Comparison of ENCODE assay signal across 8 cellular contexts in the genomic region with DNA sequence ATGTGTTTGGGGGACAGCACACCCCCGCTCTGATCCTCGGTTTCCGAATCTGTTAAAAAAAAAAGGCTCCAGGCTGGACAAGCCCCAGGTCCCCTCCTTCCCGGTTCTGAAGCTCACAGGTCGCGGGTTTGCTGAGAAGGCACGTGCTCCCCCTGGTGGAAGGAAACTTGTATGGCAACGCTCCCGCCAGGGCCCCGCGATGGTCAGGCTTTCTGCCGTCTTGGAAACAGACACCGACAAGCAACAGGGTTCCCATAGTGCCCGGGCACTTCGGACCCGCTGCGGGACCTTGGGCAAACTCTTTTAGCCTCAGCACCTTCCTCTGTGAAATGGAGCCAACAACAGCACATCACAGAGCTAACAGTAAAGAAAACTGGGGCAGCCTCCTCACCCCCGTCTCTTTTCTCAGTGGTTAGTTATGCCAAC.
DNase-seq lines count a peak whose midpoint lies in the region; ATAC-seq and TF ChIP-seq lines count a peak whose summit lies in the region.

No MANE protein-coding gene starts in this region.

- CTCF ChIA-PET in Panc1 (lab: Charles Lee): interaction anchor here (0.6 to 1.7 kb wide), 16 partner anchors 9 to 359 kb away, joined by 3 to 11 read pairs (median 5); no protein-coding TSS in a partner anchor

- no peak for TF ChIP-seq POLR2A in stomach (IDR thresholded peaks at IDR 0.05)
- TF ChIP-seq POLR2A in GM18505 (IDR thresholded peaks at IDR 0.05; ENCODE audit: borderline replicate concordance, extremely low read depth, insufficient read depth, insufficient read length): no peak

- H2AFZ ChIP-seq in Karpas-422 (ENCODE audit: low read length): no peak overlapping the region

- H3K4me1 Mint-ChIP-seq in activated T-cell treated with anti-CD3 and anti-CD28 coated beads, Interleukin-2, amount 50 U/mL, for 4 hours (ENCODE audit: low read depth): no peaks in the 10 kb centered on the region
- no peaks in the 10 kb centered on the region for H3K4me1 Mint-ChIP-seq in neural crest cell

- no peaks in the 10 kb centered on the region for H3K4me1 ChIP-seq in Karpas-422 (ENCODE audit: low read length)
- 0 out of 2 replicates have a peak, but pooled peaks cover 3% of the 10 kb centered on the region for H3K4me1 ChIP-seq in Panc1 (ENCODE audit: control insufficient read depth, insufficient read depth, low read length)
- H3K4me1 ChIP-seq in stomach: peaks cover 0 to 7% (median 2%) of the 10 kb centered on the region in 4 donors

- no peak for TF ChIP-seq EP300 in stomach (IDR thresholded peaks at IDR 0.05)

- POLR2A ChIA-PET in Panc1 (lab: Charles Lee): no interaction called here

- H3K9me3 Mint-ChIP-seq in activated T-cell treated with anti-CD3 and anti-CD28 coated beads, Interleukin-2, amount 50 U/mL, for 4 hours: no peaks in the 10 kb centered on the region
- H3K9me3 Mint-ChIP-seq in neural crest cell: no peaks in the 10 kb centered on the region

- intact Hi-C loops in Panc1 (cut with micrococcal nuclease; ENCODE audit: unreplicated experiment): loop anchor here (1.0 to 2.0 kb wide), 2 partner anchors 204 to 305 kb away; no protein-coding TSS in a partner anchor
- intact Hi-C loops in stomach (cut with DNase I; ENCODE audit: low total_unique reads): loop anchor here (5.0 kb wide), 1 partner anchor 305 kb away; no protein-coding TSS in a partner anchor

- H3K9me3 ChIP-seq in Karpas-422 (ENCODE audit: low read length) (no peaks in the 10 kb centered on the region), Panc1 (ENCODE audit: control insufficient read depth, insufficient read depth, low read depth, low read length) (no peaks in the 10 kb centered on the region), stomach (no peaks in the 10 kb centered on the region)

- no peak overlapping the region for H3K9ac ChIP-seq in Karpas-422 (ENCODE audit: low read length)

- H3K36me3 ChIP-seq in Karpas-422 (ENCODE audit: insufficient read depth, low read length) (no peaks in the 10 kb centered on the region), Panc1 (ENCODE audit: control insufficient read depth, insufficient read depth, low read length) (no peaks in the 10 kb centered on the region; the same call in 1 of the 2 replicates), stomach (no peaks in the 10 kb centered on the region)

- DNase-seq in Caki2 (ENCODE audit: low read depth) (peak; percentile 58), Karpas-422 (peak; percentile 85), Panc1 (ENCODE audit: low read depth, low spot score) (no peak), fibroblast of mammary gland (ENCODE audit: low read depth) (peak; percentile 58), neural crest cell (ENCODE audit: low read depth, low spot score) (peak; percentile 87), stomach (peak; percentile 80)
- DNase-seq in activated T-cell treated with anti-CD3 and anti-CD28 coated beads, Interleukin-2, amount 50 U/mL, for 4 hours: peak; percentile 63

- in situ Hi-C loops in Caki2 (cut with HindIII; ENCODE audit: low pct_unique_long_range_greater_than_20kb, low sequenced_read_pairs): no loop called here
- in situ Hi-C loops in Panc1 (cut with HindIII; ENCODE audit: low pct_unique_long_range_greater_than_20kb, low sequenced_read_pairs): no loop called here

- TF ChIP-seq CTCF in Panc1 (IDR thresholded peaks at IDR 0.05) (peak; percentile 97), fibroblast of mammary gland (conservative IDR thresholded peaks at IDR 0.05; ENCODE audit: control insufficient read depth, insufficient read depth, low read depth, low read length) (peak; percentile 74), neural crest cell (conservative IDR thresholded peaks at IDR 0.05) (peak; percentile 90), stomach (IDR thresholded peaks at IDR 0.05) (peak in 6 of 7 experiments; percentile 9 to 93 (median 88))

- H3K9me2 ChIP-seq in Karpas-422 (replicated peaks; ENCODE audit: insufficient read depth, low read length): no peaks in the 10 kb centered on the region

- peaks cover 59% of the 10 kb centered on the region for H3K27me3 Mint-ChIP-seq in activated T-cell treated with anti-CD3 and anti-CD28 coated beads, Interleukin-2, amount 50 U/mL, for 4 hours (ENCODE audit: low read depth)
- H3K27me3 Mint-ChIP-seq in neural crest cell (ENCODE audit: low read depth): peaks cover 65% of the 10 kb centered on the region

- no TSS peak for BruUV-seq in Panc1 (replicated peaks; lab: Mats Ljungman, UMichigan)

- no peaks in the 10 kb centered on the region for H3K79me2 ChIP-seq in Karpas-422 (ENCODE audit: low read length)

- no peaks in the 10 kb centered on the region; the same call in 1 of the 2 replicates for H4K20me1 ChIP-seq in Karpas-422 (ENCODE audit: insufficient read depth, low read depth, low read length)

- H3K4me3 ChIP-seq in Karpas-422 (ENCODE audit: low read length) (no peak overlapping the region), Panc1 (ENCODE audit: low read depth in 2 of 2, low read length in 2 of 2) (no peak overlapping the region), fibroblast of mammary gland (ENCODE audit: control insufficient read depth, low read depth, low read length) (no peak overlapping the region), stomach (no peak overlapping the region)

- H3K27ac ChIP-seq in Karpas-422 (ENCODE audit: low read length) (no peak overlapping the region), Panc1 (ENCODE audit: low read length) (no peak overlapping the region), stomach (no peak overlapping the region)

- ATAC-seq in Panc1 (peak; percentile 72), GM18505 (IDR thresholded peaks at IDR 0.05; ENCODE audit: unreplicated experiment) (no peak)
- ATAC-seq in activated T-cell treated with anti-CD3 and anti-CD28 coated beads, Interleukin-2, amount 50 U/mL, for 4 hours: peak; percentile 50 to 58

- H3K27me3 ChIP-seq in Karpas-422 (ENCODE audit: low read length): no peaks in the 10 kb centered on the region
- peaks cover 19% of the 10 kb centered on the region for H3K27me3 ChIP-seq in Panc1 (ENCODE audit: control insufficient read depth, insufficient read depth, low read length)
- peaks cover 5 to 96% (median 90%) of the 10 kb centered on the region in 3 donors for H3K27me3 ChIP-seq in stomach

- H3K4me3 Mint-ChIP-seq in activated T-cell treated with anti-CD3 and anti-CD28 coated beads, Interleukin-2, amount 50 U/mL, for 4 hours: no peak overlapping the region
- no peak overlapping the region for H3K4me3 Mint-ChIP-seq in neural crest cell

- 3 to 5% (median 5%) methylated on average over 18 of the region's 18 CpGs for WGBS in stomach, 5 donors

- no peak overlapping the region for H3K27ac Mint-ChIP-seq in neural crest cell (ENCODE audit: unreplicated experiment)

- H3K4me2 ChIP-seq in Karpas-422 (ENCODE audit: low read depth, low read length, poor library complexity, severe bottlenecking): no peak overlapping the region

- no peaks in the 10 kb centered on the region for H3K36me3 Mint-ChIP-seq in activated T-cell treated with anti-CD3 and anti-CD28 coated beads, Interleukin-2, amount 50 U/mL, for 4 hours (ENCODE audit: insufficient read depth)
- no peaks in the 10 kb centered on the region for H3K36me3 Mint-ChIP-seq in neural crest cell (ENCODE audit: low read depth)
